8 cellular contexts compared by ENCODE assay signal in genomic region chr11:65478411-65479183, GRCh38. TPM values are rescaled to one million over a fixed set of nuclear protein-coding genes. Genes with fewer than 3 reads are reported as not detected.
DNase-seq lines count a peak whose midpoint lies in the region; ATAC-seq and TF ChIP-seq lines count a peak whose summit lies in the region.

No MANE protein-coding gene starts in this region.

- no peaks in the 10 kb centered on the region for H3K9me3 ChIP-seq in esophagus muscularis mucosa
- no peaks in the 10 kb centered on the region for H3K9me3 ChIP-seq in neuronal stem cell (replicated peaks in 1 of 2; ENCODE audit: control insufficient read depth in 2 of 2, insufficient read depth in 1 of 2, low read depth in 1 of 2, low read length in 2 of 2)
- H3K9me3 ChIP-seq in MG63 = no peaks in the 10 kb centered on the region

- H3K9ac ChIP-seq in neuronal stem cell (ENCODE audit: low read depth, low read length, poor library complexity) = peak overlapping the region; percentile 45

- H3K27ac ChIP-seq in esophagus muscularis mucosa (replicated peaks in 1 of 4) (peak overlapping the region; percentile 95 to 99 (median 98)), neuronal stem cell (replicated peaks; ENCODE audit: low read length) (peak overlapping the region; percentile 3)

- peak overlapping the region; percentile 48 for H3K18ac ChIP-seq in neuronal stem cell (ENCODE audit: low read length)

- WGBS in esophagus muscularis mucosa = 32% methylated on average over 26 of the region's 33 CpGs
- WGBS in neuronal stem cell (ENCODE audit: extremely low coverage in 2 of 2, insufficient read length in 2 of 2, insufficient replicate concordance in 1 of 2), 2 donors = no CpG with 5 or more reads among the region's 33 CpGs

- peak; percentile 26 for TF ChIP-seq POLR2A in esophagus muscularis mucosa (IDR thresholded peaks at IDR 0.05; ENCODE audit: low read depth)

- H2AFZ ChIP-seq in neuronal stem cell (ENCODE audit: low read length) = peak overlapping the region; percentile 70

- peak overlapping the region; percentile 56 for H3K23ac ChIP-seq in neuronal stem cell (ENCODE audit: low read depth, low read length, poor library complexity)

- H4K91ac ChIP-seq in neuronal stem cell (ENCODE audit: low read depth, low read length, poor library complexity) = no peak overlapping the region

- TF ChIP-seq EP300 in esophagus muscularis mucosa (IDR thresholded peaks at IDR 0.05) = no peak

- H2BK5ac ChIP-seq in neuronal stem cell (ENCODE audit: low read length) = peak overlapping the region; percentile 15

- peak overlapping the region; percentile 66 to 82 (median 74) for H3K4me3 ChIP-seq in esophagus muscularis mucosa
- H3K4me3 ChIP-seq in neuronal stem cell (ENCODE audit: low read length in 2 of 2) = peak overlapping the region in 1 of 2 donors; percentile 21
- no peak overlapping the region for H3K4me3 ChIP-seq in MG63

- peak overlapping the region; percentile 51 for H2AK5ac ChIP-seq in neuronal stem cell (ENCODE audit: low read depth, low read length)

- H3K27me3 ChIP-seq in esophagus muscularis mucosa (no peaks in the 10 kb centered on the region), neuronal stem cell (ENCODE audit: control insufficient read depth in 3 of 3, insufficient read depth in 3 of 3, low read depth in 1 of 3, low read length in 3 of 3) (no peaks in the 10 kb centered on the region), MG63 (no peaks in the 10 kb centered on the region)

- no peak overlapping the region for H4K8ac ChIP-seq in neuronal stem cell (ENCODE audit: low read depth, low read length)

- H3K36me3 ChIP-seq in esophagus muscularis mucosa (no peaks in the 10 kb centered on the region), neuronal stem cell (replicated peaks in 1 of 2; ENCODE audit: control insufficient read depth in 2 of 2, insufficient read depth in 2 of 2, low read length in 2 of 2) (no peaks in the 10 kb centered on the region), MG63 (peaks cover 3% of the 10 kb centered on the region; the same call in 1 of the 2 replicates)

- no peak for TF ChIP-seq CTCF in esophagus muscularis mucosa (IDR thresholded peaks at IDR 0.05)

- H3K4me1 ChIP-seq in esophagus muscularis mucosa (peaks cover 58 to 70% (median 67%) of the 10 kb centered on the region in 4 donors), neuronal stem cell (ENCODE audit: control insufficient read depth in 2 of 2, insufficient read depth in 1 of 2, low read depth in 1 of 2, low read length in 2 of 2) (peaks cover 20 to 24% of the 10 kb centered on the region in 2 donors)

- ATAC-seq in HG02970 (IDR thresholded peaks at IDR 0.05; ENCODE audit: low FRiP score, unreplicated experiment) = no peak

- H3K4me2 ChIP-seq in neuronal stem cell (ENCODE audit: insufficient read depth, low read length, poor library complexity, severe bottlenecking) = no peak overlapping the region

- no peak overlapping the region for H3K14ac ChIP-seq in neuronal stem cell (ENCODE audit: low read length)

- no peak overlapping the region for H2BK120ac ChIP-seq in neuronal stem cell (ENCODE audit: low read depth, low read length)

- peaks cover 4% of the 10 kb centered on the region for H3K79me1 ChIP-seq in neuronal stem cell (ENCODE audit: low read depth, low read length)

- peak overlapping the region; percentile 76 for H2BK12ac ChIP-seq in neuronal stem cell (ENCODE audit: low read length)

- H2BK15ac ChIP-seq in neuronal stem cell (ENCODE audit: low read length) = peak overlapping the region; percentile 92

- DNase-seq in AG20443 (ENCODE audit: low spot score) = peak; percentile 49
- DNase-seq in NCI-H526 treated with DMSO at 0.1 percent for 48 hours (lab: John Stamatoyannopoulos, UW) = peak; percentile 39
- DNase-seq in esophagus muscularis mucosa (ENCODE audit: extremely low spot score) = no peak
- DNase-seq in neuronal stem cell (ENCODE audit: low spot score) = no peak
- DNase-seq in stimulated activated CD4-positive, alpha-beta T cell treated with anti-CD3 and anti-CD28 coated beads, Interleukin-4, amount 100 ng/mL, for 4 hours = no peak
- no peak for DNase-seq in NCI-H1436 (lab: John Stamatoyannopoulos, UW)
- no peak for DNase-seq in MG63

- peak overlapping the region; percentile 47 for H3K4ac ChIP-seq in neuronal stem cell (ENCODE audit: low read length)

- intact Hi-C loops in esophagus muscularis mucosa (cut with DNase I) = loop anchor here (2.0 kb wide), 1 partner anchor 58 kb away; no protein-coding TSS in a partner anchor

RNA-seq across cellular contexts. Expression of gene MALAT1, which starts 20.2 kb away (rescaled TPM):
- over 10,000 TPM in 1 of 4 donors, 1,000 to 10,000 TPM in 3; 2,724 to 15,405 (median 5,373) TPM for total RNA-seq in esophagus muscularis mucosa
- 502 TPM for polyA plus RNA-seq in neuronal stem cell (2013, experiment 1 of 2)
- polyA plus RNA-seq in neuronal stem cell (2013, experiment 2 of 2) = 539 TPM
- total RNA-seq in MG63 (2014; rRNA removed; shearing (Covaris generic); ENCODE audit: low replicate concordance) = 258 and 283 TPM in 2 replicates

RNA-seq across cellular contexts. Expression of gene SCYL1, which starts 46.3 kb away (rescaled TPM):
- total RNA-seq in esophagus muscularis mucosa = 100 to 1,000 TPM in 2 of 4 donors, 10 to 100 TPM in 2; 74.3 to 115 (median 104) TPM
- 43.8 TPM for polyA plus RNA-seq in neuronal stem cell (2013, experiment 1 of 2)
- 47.1 TPM for polyA plus RNA-seq in neuronal stem cell (2013, experiment 2 of 2)
- 50.1 and 56.3 TPM in 2 replicates for total RNA-seq in MG63 (2014; rRNA removed; shearing (Covaris generic); ENCODE audit: low replicate concordance)

RNA-seq across cellular contexts. Expression of gene NEAT1, which starts 56.0 kb away (rescaled TPM):
- 100 to 1,000 TPM in 2 of 4 donors, 10 to 100 TPM in 2; 42.8 to 181 (median 96.0) TPM for total RNA-seq in esophagus muscularis mucosa
- 2.0 TPM for polyA plus RNA-seq in neuronal stem cell (2013, experiment 1 of 2)
- polyA plus RNA-seq in neuronal stem cell (2013, experiment 2 of 2) = 2.5 TPM
- total RNA-seq in MG63 (2014; rRNA removed; shearing (Covaris generic); ENCODE audit: low replicate concordance) = 4.8 and 7.7 TPM in 2 replicates

Comparison
In these comparisons a context has a peak if more than half of its experiments do, and no peak if none do; other contexts are left out.
1. DNase-seq: peak in AG20443 (single experiment) and NCI-H526 treated with DMSO at 0.1 percent for 48 hours (single experiment); none in esophagus muscularis mucosa (single experiment), neuronal stem cell (single experiment), stimulated activated CD4-positive, alpha-beta T cell treated with anti-CD3 and anti-CD28 coated beads, Interleukin-4, amount 100 ng/mL, for 4 hours (0 of 2), NCI-H1436 (single experiment) and MG63 (single experiment).